ENCODE assay signal across 20 cellular contexts in genomic region chr12:291153-291723, GRCh38. TPM values are rescaled to one million over a fixed set of nuclear protein-coding genes. Genes with fewer than 3 reads are reported as not detected.
"Had no signal": no experiment of that assay in that cellular context is flagged by ENCODE, and none has a peak within 500 bp of the region (broad histone marks: within the 10 kb centered on the region; RNA-seq: fewer than 3 reads in every experiment).

No MANE protein-coding gene starts in this region.

- ATAC-seq: activated T-helper 17 cell treated with anti-CD3 and anti-CD28 coated beads, Interleukin-2, amount 50 U/mL, for 72 hours; body of pancreas; right cardiac atrium; T-helper 17 cell had no signal

- H3K27ac Mint-ChIP-seq: activated naive CD4-positive, alpha-beta T cell treated with anti-CD3 and anti-CD28 coated beads, Interleukin-2, amount 10 ng/mL, durations not matched to agents 7 days and 5 days; activated T-helper 17 cell treated with anti-CD3 and anti-CD28 coated beads, Interleukin-2, amount 50 U/mL, for 72 hours; nephron progenitor cell; progenitor cell of endocrine pancreas; T-helper 17 cell had no signal

- H3K4me1 Mint-ChIP-seq: nephron progenitor cell had no signal

- H3K9me3 ChIP-seq: body of pancreas, esophagus squamous epithelium, transverse colon had no signal

- DNase-seq: activated CD4-positive, alpha-beta T cell treated with anti-CD3 and anti-CD28 coated beads, Interleukin-2, amount 10 ng/mL, durations not matched to agents 24 days and 14 days; activated CD8-positive, alpha-beta memory T cell treated with anti-CD3 and anti-CD28 coated beads for 24 hours; activated naive CD4-positive, alpha-beta T cell treated with anti-CD3 and anti-CD28 coated beads, Interleukin-2, amount 10 ng/mL, durations not matched to agents 7 days and 5 days; amygdala; body of pancreas; central memory CD4-positive, alpha-beta T cell; esophagus squamous epithelium; foreskin melanocyte; nephron progenitor cell; occipital lobe; right cardiac atrium; small intestine; stimulated activated CD4-positive, alpha-beta T cell treated with anti-CD3 and anti-CD28 coated beads, Interleukin-4, amount 100 ng/mL, for 24 hours; stimulated activated naive CD4-positive, alpha-beta T cell; T-helper 17 cell; transverse colon had no signal

- H3K4me3 ChIP-seq: body of pancreas, coronary artery, esophagus squamous epithelium, transverse colon had no signal

- H3K27me3 Mint-ChIP-seq: activated CD4-positive, alpha-beta T cell treated with anti-CD3 and anti-CD28 coated beads, Interleukin-2, amount 10 ng/mL, durations not matched to agents 24 days and 14 days; activated naive CD4-positive, alpha-beta T cell treated with anti-CD3 and anti-CD28 coated beads, Interleukin-2, amount 10 ng/mL, durations not matched to agents 7 days and 5 days; activated T-helper 17 cell treated with anti-CD3 and anti-CD28 coated beads, Interleukin-2, amount 50 U/mL, for 72 hours; progenitor cell of endocrine pancreas; T-helper 17 cell had no signal

- H3K27me3 ChIP-seq: body of pancreas, esophagus squamous epithelium, transverse colon had no signal

- H3K4me1 ChIP-seq: esophagus squamous epithelium, transverse colon had no signal

- H3K4me3 Mint-ChIP-seq: activated CD4-positive, alpha-beta T cell treated with anti-CD3 and anti-CD28 coated beads, Interleukin-2, amount 10 ng/mL, durations not matched to agents 24 days and 14 days; activated naive CD4-positive, alpha-beta T cell treated with anti-CD3 and anti-CD28 coated beads, Interleukin-2, amount 10 ng/mL, durations not matched to agents 7 days and 5 days; activated T-helper 17 cell treated with anti-CD3 and anti-CD28 coated beads, Interleukin-2, amount 50 U/mL, for 72 hours; nephron progenitor cell; T-helper 17 cell had no signal

- H3K9me3 Mint-ChIP-seq: activated naive CD4-positive, alpha-beta T cell treated with anti-CD3 and anti-CD28 coated beads, Interleukin-2, amount 10 ng/mL, durations not matched to agents 7 days and 5 days; activated T-helper 17 cell treated with anti-CD3 and anti-CD28 coated beads, Interleukin-2, amount 50 U/mL, for 72 hours; nephron progenitor cell had no signal

RNA-seq across cellular contexts. Expression of gene SLC6A13, which starts 28.6 kb away (rescaled TPM):
- total RNA-seq: activated CD4-positive, alpha-beta T cell treated with anti-CD3 and anti-CD28 coated beads, Interleukin-2, amount 10 ng/mL, durations not matched to agents 24 days and 14 days; body of pancreas; esophagus squamous epithelium; mesenteric fat pad; transverse colon had no signal
